In the genomic region with DNA sequence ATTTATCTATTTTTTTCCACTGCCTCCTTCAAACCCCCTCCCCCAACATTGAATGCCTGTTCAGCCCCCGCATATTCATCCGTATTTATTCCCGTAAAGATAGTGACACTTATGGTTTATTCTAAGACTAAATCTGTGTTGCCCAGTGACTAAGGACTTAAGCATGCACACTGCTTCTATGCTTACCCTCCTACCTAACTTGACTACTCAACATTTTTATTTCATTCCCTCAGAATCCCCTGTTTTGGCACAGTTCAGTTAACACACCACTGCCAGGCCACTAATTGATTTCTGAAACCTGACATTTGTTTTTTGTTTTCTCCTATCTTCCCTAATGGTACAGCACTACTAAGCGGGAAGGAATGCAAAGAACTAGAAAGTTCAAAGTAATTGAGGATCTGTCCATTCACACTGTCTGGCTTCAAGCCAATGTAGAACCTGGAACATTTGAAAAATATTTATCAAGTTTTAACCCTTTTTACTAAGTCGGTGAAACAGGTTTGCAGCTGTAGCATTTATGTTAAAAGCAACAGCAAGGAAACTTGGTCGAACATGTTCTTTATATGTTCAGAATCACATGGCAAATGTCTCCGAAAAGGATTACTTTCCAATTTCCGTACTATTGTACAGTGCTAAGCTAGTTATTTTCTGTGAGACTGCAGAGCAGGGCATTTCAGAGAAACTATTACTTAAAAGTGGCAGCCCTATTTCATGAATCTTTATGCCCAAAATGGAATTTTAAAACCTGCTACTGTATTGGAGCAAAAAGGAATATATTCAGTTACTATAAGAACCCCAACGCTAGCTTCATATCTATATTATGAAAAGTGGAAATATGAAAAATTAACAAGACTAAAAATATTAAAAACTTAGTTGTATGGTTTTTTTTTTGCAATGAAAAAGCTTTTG, we compare ENCODE assay signal across 15 cellular contexts. TPM values are rescaled to one million over a fixed set of nuclear protein-coding genes. Genes with fewer than 3 reads are reported as not detected.
DNase-seq lines count a peak whose midpoint lies in the region; ATAC-seq, FAIRE-seq and TF ChIP-seq lines count a peak whose summit lies in the region.
"Had no signal": no experiment of that assay in that cellular context is flagged by ENCODE, and none has a peak within 500 bp of the region (broad histone marks: within the 10 kb centered on the region; RNA-seq: fewer than 3 reads in every experiment).

No MANE protein-coding gene starts in this region.

- DNase-seq in 8988T (peak; percentile 24), HPDE6-E6E7 (ENCODE audit: extremely low spot score) (peak; percentile 50), astrocyte (ENCODE audit: low read depth) (peak; percentile 97), kidney glomerular epithelial cell (lab: John Stamatoyannopoulos, UW) (peak; percentile 93), right cardiac atrium (no peak), NCI-H1048 (lab: John Stamatoyannopoulos, UW) (no peak), erythroblast (lab: John Stamatoyannopoulos, UW) (no peak)
- DNase-seq in stimulated activated CD4-positive, alpha-beta T cell treated with anti-CD3 and anti-CD28 coated beads, Interleukin-4, amount 100 ng/mL, for 24 hours, result no peak
- DNase-seq: activated naive CD8-positive, alpha-beta T cell treated with anti-CD3 and anti-CD28 coated beads for 36 hours; AML-193; foreskin melanocyte; NCI-H1092; RPMI8226; stimulated activated CD4-positive, alpha-beta T cell treated with anti-CD3 and anti-CD28 coated beads, Interleukin-2, amount 100 ng/mL, for 48 hours had no signal

- H3K9ac ChIP-seq in astrocyte (ENCODE audit: low read length), result no peak overlapping the region

- no peak for TF ChIP-seq CTCF in astrocyte (IDR thresholded peaks at IDR 0.05; ENCODE audit: insufficient read depth, low read depth, low read length)

- peaks cover under 1% of the 10 kb centered on the region for H4K20me1 ChIP-seq in astrocyte (ENCODE audit: insufficient read depth, low read length)

- no peak for TF ChIP-seq POLR2A in erythroblast (IDR thresholded peaks at IDR 0.05; ENCODE audit: low read length)

- H2AFZ ChIP-seq in astrocyte (ENCODE audit: low read depth, low read length), result no peak overlapping the region

- ATAC-seq in right cardiac atrium, result no peak

- WGBS in right cardiac atrium, result 77% methylated on average over 9 of the region's 9 CpGs

- H3K27me3 ChIP-seq in astrocyte (ENCODE audit: insufficient read depth, low read length), result no peaks in the 10 kb centered on the region
- no peaks in the 10 kb centered on the region for H3K27me3 ChIP-seq in right cardiac atrium (ENCODE audit: control insufficient read depth, insufficient read depth)

- peak overlapping the region; percentile 52 for H3K4me3 Mint-ChIP-seq in astrocyte (ENCODE audit: unreplicated experiment)
- H3K4me3 Mint-ChIP-seq: activated naive CD8-positive, alpha-beta T cell treated with anti-CD3 and anti-CD28 coated beads for 36 hours had no signal

- H3K36me3 ChIP-seq in astrocyte (ENCODE audit: insufficient read depth, low read length), result no peaks in the 10 kb centered on the region
- H3K36me3 ChIP-seq: thoracic aorta had no signal

- peaks cover 22% of the 10 kb centered on the region for H3K4me1 ChIP-seq in astrocyte (ENCODE audit: insufficient read depth, low read length)
- H3K4me1 ChIP-seq in right cardiac atrium (ENCODE audit: control insufficient read depth, insufficient read depth, low read length), result no peaks in the 10 kb centered on the region

- intact Hi-C loops in right cardiac atrium (cut with DNase I), result no loop called here

- H3K27me3 Mint-ChIP-seq in astrocyte (ENCODE audit: low read depth, unreplicated experiment), result no peaks in the 10 kb centered on the region

- H3K4me2 ChIP-seq in astrocyte (ENCODE audit: low read length), result peak overlapping the region; percentile 69

- H3K36me3 Mint-ChIP-seq in astrocyte (ENCODE audit: low read depth, unreplicated experiment), result peaks cover under 1% of the 10 kb centered on the region
- H3K36me3 Mint-ChIP-seq: activated naive CD8-positive, alpha-beta T cell treated with anti-CD3 and anti-CD28 coated beads for 36 hours had no signal

- H3K27ac Mint-ChIP-seq in astrocyte (ENCODE audit: unreplicated experiment), result peak overlapping the region; percentile 93
- H3K27ac Mint-ChIP-seq: activated naive CD8-positive, alpha-beta T cell treated with anti-CD3 and anti-CD28 coated beads for 36 hours had no signal

- H3K9me3 ChIP-seq in astrocyte (ENCODE audit: insufficient read depth, low read depth, low read length) (no peaks in the 10 kb centered on the region), right cardiac atrium (ENCODE audit: control insufficient read depth, low read length) (no peaks in the 10 kb centered on the region)
- H3K9me3 ChIP-seq: thoracic aorta had no signal

- no peaks in the 10 kb centered on the region for H3K9me3 Mint-ChIP-seq in astrocyte (ENCODE audit: unreplicated experiment)
- H3K9me3 Mint-ChIP-seq: activated naive CD8-positive, alpha-beta T cell treated with anti-CD3 and anti-CD28 coated beads for 36 hours had no signal

- FAIRE-seq in astrocyte (lab: Jason Lieb, UNC), result peak; percentile 88

- H3K79me2 ChIP-seq in astrocyte (ENCODE audit: insufficient read depth, low read length), result peaks cover 11% of the 10 kb centered on the region

- H3K4me1 Mint-ChIP-seq in astrocyte (ENCODE audit: low read depth, unreplicated experiment), result peaks cover 19% of the 10 kb centered on the region

- H3K27ac ChIP-seq in astrocyte (ENCODE audit: low read depth, low read length) (peak overlapping the region; percentile 14), right cardiac atrium (ENCODE audit: low read length) (no peak overlapping the region)
- H3K27ac ChIP-seq: thoracic aorta had no signal

- H3K4me3 ChIP-seq in astrocyte (ENCODE audit: insufficient read depth, low read depth, low read length) (no peak overlapping the region), right cardiac atrium (ENCODE audit: low read length) (no peak overlapping the region)
- H3K4me3 ChIP-seq: thoracic aorta had no signal

RNA-seq across cellular contexts. Expression of gene KLF5, which starts 2.5 kb away (rescaled TPM):
- 13.8 and 21.4 TPM in 2 replicates for total RNA-seq in astrocyte
- under 1 TPM; 0.54 to 0.83 (median 0.73) TPM for total RNA-seq in right cardiac atrium
- 0.81 TPM for polyA plus RNA-seq in right cardiac atrium

Comparison
In these comparisons a context has a peak if more than half of its experiments do, and no peak if none do; other contexts are left out.
1. DNase-seq: peak in 8988T (single experiment), HPDE6-E6E7 (single experiment), astrocyte (single experiment) and kidney glomerular epithelial cell (single experiment); none in right cardiac atrium (0 of 3), NCI-H1048 (single experiment), erythroblast (0 of 2) and stimulated activated CD4-positive, alpha-beta T cell treated with anti-CD3 and anti-CD28 coated beads, Interleukin-4, amount 100 ng/mL, for 24 hours (single experiment).